In genomic region chr4:109837014-109837413, GRCh38 we compare ENCODE assay signal across 25 cellular contexts. TPM values are rescaled to one million over a fixed set of nuclear protein-coding genes. Genes with fewer than 3 reads are reported as not detected.
A peak's percentile ranks its signal among the peaks of the same experiment; 100 is the strongest.
DNase-seq lines count a peak whose midpoint lies in the region; ATAC-seq and TF ChIP-seq lines count a peak whose summit lies in the region.
"Had no signal": no experiment of that assay in that cellular context is flagged by ENCODE, and none has a peak within 500 bp of the region (broad histone marks: within the 10 kb centered on the region; RNA-seq: fewer than 3 reads in every experiment).

No MANE protein-coding gene starts in this region.

- no peaks in the 10 kb centered on the region for H3K27me3 Mint-ChIP-seq in T-helper 17 cell
- no peaks in the 10 kb centered on the region for H3K27me3 Mint-ChIP-seq in mesothelial cell of epicardium (ENCODE audit: low read depth)
- H3K27me3 Mint-ChIP-seq: CD4-positive, alpha-beta memory T cell; CD4-positive, CD25-positive, alpha-beta regulatory T cell; CD8-positive, alpha-beta memory T cell had no signal

- H3K27me3 ChIP-seq in A673 (replicated peaks; ENCODE audit: insufficient read depth, low read depth, low read length, poor library complexity) (no peaks in the 10 kb centered on the region), colonic mucosa (no peaks in the 10 kb centered on the region)
- H3K27me3 ChIP-seq: BE2C, BLaER1 had no signal

- H3K4me3 ChIP-seq in A673 (ENCODE audit: low read depth, low read length, poor library complexity, severe bottlenecking) (no peak overlapping the region), LNCaP clone FGC (ENCODE audit: low read depth, low read length) (no peak overlapping the region), colonic mucosa (no peak overlapping the region)
- H3K4me3 ChIP-seq: A549, BLaER1 had no signal

- DNase-seq in A673 (ENCODE audit: low spot score) (peak; percentile 14), LNCaP clone FGC (ENCODE audit: low read depth) (peak; percentile 62), T-helper 17 cell (no peak), EL (no peak), colonic mucosa (no peak), mesothelial cell of epicardium (ENCODE audit: low spot score in 2 of 2, unreplicated experiment in 2 of 2) (no peak)
- DNase-seq: ACHN; BE2C; C1 segment of cervical spinal cord; CD4-positive, alpha-beta memory T cell; CD4-positive, CD25-positive, alpha-beta regulatory T cell; CD8-positive, alpha-beta memory T cell; COR-L47; DMS 273 treated with DMSO at 0.1 percent for 48 hours; DMS153; DMS53; DMS79; DND-41; GF-D8 had no signal

- H3K9ac ChIP-seq in colonic mucosa (ENCODE audit: low read depth in 2 of 2, low read length in 2 of 2): no peak overlapping the region
- H3K9ac ChIP-seq: BLaER1 had no signal

- intact Hi-C loops in A673 (cut with micrococcal nuclease; ENCODE audit: unreplicated experiment): no loop called here
- intact Hi-C loops in colonic mucosa (cut with DNase I): no loop called here

- H3K4me3 Mint-ChIP-seq in T-helper 17 cell (no peak overlapping the region), mesothelial cell of epicardium (no peak overlapping the region)
- H3K4me3 Mint-ChIP-seq: CD14-positive monocyte; CD4-positive, alpha-beta memory T cell; CD4-positive, CD25-positive, alpha-beta regulatory T cell; CD8-positive, alpha-beta memory T cell had no signal

- no peaks in the 10 kb centered on the region for H3K4me1 Mint-ChIP-seq in T-helper 17 cell
- H3K4me1 Mint-ChIP-seq in mesothelial cell of epicardium: no peaks in the 10 kb centered on the region
- H3K4me1 Mint-ChIP-seq: CD14-positive monocyte; CD4-positive, alpha-beta memory T cell; CD8-positive, alpha-beta memory T cell had no signal

- H3K36me3 ChIP-seq in A673 (ENCODE audit: insufficient read depth, low read length, poor library complexity, severe bottlenecking) (no peaks in the 10 kb centered on the region), colonic mucosa (no peaks in the 10 kb centered on the region)
- H3K36me3 ChIP-seq: BE2C, BLaER1 had no signal

- CTCF ChIA-PET in A673 (lab: Charles Lee): no interaction called here

- no peak for TF ChIP-seq CTCF in A673 (conservative IDR thresholded peaks at IDR 0.05; ENCODE audit: low read depth, low read length)
- no peak for TF ChIP-seq CTCF in LNCaP clone FGC (IDR thresholded peaks at IDR 0.05; ENCODE audit: control insufficient read depth, extremely low read depth, insufficient read depth)
- no peak for TF ChIP-seq CTCF in colonic mucosa (IDR thresholded peaks at IDR 0.05)
- TF ChIP-seq CTCF in mesothelial cell of epicardium (IDR thresholded peaks at IDR 0.05; ENCODE audit: unreplicated experiment): no peak

- H3K27ac Mint-ChIP-seq in T-helper 17 cell: peak overlapping the region; percentile 8
- no peak overlapping the region for H3K27ac Mint-ChIP-seq in mesothelial cell of epicardium
- H3K27ac Mint-ChIP-seq: CD14-positive monocyte; CD4-positive, alpha-beta memory T cell; CD4-positive, CD25-positive, alpha-beta regulatory T cell; CD8-positive, alpha-beta memory T cell had no signal

- peaks cover 10% of the 10 kb centered on the region for H3K36me3 Mint-ChIP-seq in T-helper 17 cell (ENCODE audit: low read depth)
- no peaks in the 10 kb centered on the region for H3K36me3 Mint-ChIP-seq in mesothelial cell of epicardium
- H3K36me3 Mint-ChIP-seq: CD14-positive monocyte had no signal

- no peak for ATAC-seq in T-helper 17 cell
- ATAC-seq: A549 had no signal

- no TSS peak for BruUV-seq in A673 (replicated peaks; lab: Mats Ljungman, UMichigan)

- H3K9me3 ChIP-seq in A673 (ENCODE audit: low read depth, low read length, poor library complexity, severe bottlenecking) (no peaks in the 10 kb centered on the region), T-helper 17 cell (ENCODE audit: control insufficient read depth, low read length, poor library complexity, severe bottlenecking) (no peaks in the 10 kb centered on the region), colonic mucosa (no peaks in the 10 kb centered on the region)
- H3K9me3 ChIP-seq: A549, BE2C, BLaER1 had no signal

- H3K4me1 ChIP-seq in A673 (ENCODE audit: insufficient read depth, low read length, poor library complexity, severe bottlenecking) (peaks cover 8% of the 10 kb centered on the region), colonic mucosa (no peaks in the 10 kb centered on the region)
- H3K4me1 ChIP-seq: A549, BE2C, BLaER1 had no signal

- peaks cover 13% of the 10 kb centered on the region for H3K9me3 Mint-ChIP-seq in mesothelial cell of epicardium

- POLR2A ChIA-PET in A673 (lab: Charles Lee; ENCODE audit: low non-redundant PET): interaction anchor here (0.7 kb wide), 1 partner anchor 102 kb away, joined by 3 read pairs; no protein-coding TSS in a partner anchor

- H3K27ac ChIP-seq in A673 (ENCODE audit: low read depth, low read length, poor library complexity, severe bottlenecking): no peak overlapping the region
- no peak overlapping the region for H3K27ac ChIP-seq in colonic mucosa
- H3K27ac ChIP-seq: 22Rv1, A549, BLaER1 had no signal

RNA-seq across cellular contexts. Expression of gene RRH, which starts 9.2 kb away (rescaled TPM):
- total RNA-seq in A673 (2021) (0.28 and 0.47 TPM in 2 replicates), T-helper 17 cell (not detected), colonic mucosa (under 1 TPM in 1 of 2 donors, not detected in 1; 0.57 TPM), mesothelial cell of epicardium (0.29 to 0.45 TPM (median 0.40 TPM) in 3 replicates)
- total RNA-seq: Daoy had no signal

RNA-seq across cellular contexts. Expression of gene LRIT3, which starts 10.9 kb away (rescaled TPM):
- total RNA-seq in A673 (2021) (0.26 and 0.33 TPM in 2 replicates), T-helper 17 cell (under 1 TPM; 0.21 to 0.30 TPM), colonic mucosa (under 1 TPM in 1 of 2 donors, not detected in 1; 0.15 TPM), mesothelial cell of epicardium (0.14 to 0.29 TPM (median 0.16 TPM) in 3 replicates)
- total RNA-seq: A172, Daoy had no signal

RNA-seq across cellular contexts. Expression of gene GAR1, which starts 21.5 kb away (rescaled TPM):
- total RNA-seq in A673 (2021): 56.0 and 67.6 TPM in 2 replicates
- total RNA-seq in T-helper 17 cell: 10 to 100 TPM in 1 of 2 donors, 1 to 10 TPM in 1; 9.3 to 11.1 TPM
- 10 to 100 TPM; 16.8 to 21.0 TPM for total RNA-seq in colonic mucosa
- total RNA-seq in mesothelial cell of epicardium: 25.6 to 29.5 TPM (median 27.8 TPM) in 3 replicates

RNA-seq across cellular contexts. Expression of gene CFI, which starts 35.2 kb away (rescaled TPM):
- 0.86 and 1.6 TPM in 2 replicates for total RNA-seq in A673 (2021)
- total RNA-seq in T-helper 17 cell: not detected
- total RNA-seq in colonic mucosa: 1 to 10 TPM; 1.6 to 6.8 TPM
- total RNA-seq in mesothelial cell of epicardium: 485 to 506 TPM (median 505 TPM) in 3 replicates
- total RNA-seq: A172; CD4-positive, alpha-beta memory T cell; CD4-positive, CD25-positive, alpha-beta regulatory T cell had no signal

Comparison
In these comparisons a context has a peak if more than half of its experiments do, and no peak if none do; other contexts are left out.
1. DNase-seq: peak in A673 (single experiment) and LNCaP clone FGC (single experiment); none in T-helper 17 cell (0 of 3), EL (single experiment), colonic mucosa (single experiment) and mesothelial cell of epicardium (0 of 2).